ENCODE assay signal across 29 cellular contexts in genomic region chrX:84205276-84205675, GRCh38. TPM values are rescaled to one million over a fixed set of nuclear protein-coding genes. Genes with fewer than 3 reads are reported as not detected.
"Had no signal": no experiment of that assay in that cellular context is flagged by ENCODE, and none has a peak within 500 bp of the region (broad histone marks: within the 10 kb centered on the region; RNA-seq: fewer than 3 reads in every experiment).

No MANE protein-coding gene starts in this region.

- H3K27ac ChIP-seq: adrenal gland, body of pancreas, colonic mucosa, epithelial cell of prostate, esophagus squamous epithelium, gastroesophageal sphincter, WERI-Rb-1 had no signal

- H3K9me3 ChIP-seq: adrenal gland, body of pancreas, colonic mucosa, esophagus squamous epithelium, gastroesophageal sphincter had no signal

- H3K27me3 ChIP-seq: body of pancreas, colonic mucosa, esophagus squamous epithelium, gastroesophageal sphincter had no signal

- DNase-seq: activated B cell treated with CpG ODN at 0.5 μM for 24 hours; activated CD4-positive, alpha-beta memory T cell treated with anti-CD3 and anti-CD28 coated beads for 36 hours; activated CD4-positive, alpha-beta T cell treated with anti-CD3 and anti-CD28 coated beads, Interleukin-2, amount 10 ng/mL, durations not matched to agents 24 days and 14 days; activated CD8-positive, alpha-beta memory T cell treated with anti-CD3 and anti-CD28 coated beads, Interleukin-2, amount 10 ng/mL, durations not matched to agents 7 days and 5 days; activated CD8-positive, alpha-beta memory T cell treated with anti-CD3 and anti-CD28 coated beads, Interleukin-2, amount 50 U/mL, for 4 hours; activated CD8-positive, alpha-beta T cell treated with anti-CD3 and anti-CD28 coated beads, Interleukin-2, amount 10 ng/mL, durations not matched to agents 7 days and 5 days; activated effector memory CD4-positive, alpha-beta T cell treated with anti-CD3 and anti-CD28 coated beads, Interleukin-2, amount 50 U/mL, for 16 hours; activated naive CD4-positive, alpha-beta T cell treated with anti-CD3 and anti-CD28 coated beads for 36 hours; activated naive CD8-positive, alpha-beta T cell treated with anti-CD3 and anti-CD28 coated beads for 36 hours; activated naive CD8-positive, alpha-beta T cell treated with anti-CD3 and anti-CD28 coated beads, Interleukin-2, amount 50 U/mL, for 24 hours; activated T-cell treated with anti-CD3 and anti-CD28 coated beads, Interleukin-2, amount 50 U/mL, for 1 hour; activated T-cell treated with anti-CD3 and anti-CD28 coated beads, Interleukin-2, amount 50 U/mL, for 48 hours; adrenal gland; amygdala; aorta; body of pancreas; caudate nucleus; colonic mucosa; effector CD8-positive, alpha-beta T cell; esophagus squamous epithelium; foreskin melanocyte; T-cell; T1000; WERI-Rb-1 had no signal

- FAIRE-seq: endometrium, endothelial cell of umbilical vein had no signal

- H3K36me3 ChIP-seq: adrenal gland, colonic mucosa, esophagus squamous epithelium, gastroesophageal sphincter, WERI-Rb-1 had no signal

- H3K4me3 ChIP-seq: adrenal gland, body of pancreas, colonic mucosa, esophagus squamous epithelium, gastroesophageal sphincter had no signal

- H3K4me1 ChIP-seq: adrenal gland, body of pancreas, colonic mucosa, esophagus squamous epithelium, gastroesophageal sphincter had no signal

RNA-seq across cellular contexts. Expression of gene RPS6KA6, which starts 17.3 kb away (rescaled TPM):
- total RNA-seq: activated CD4-positive, alpha-beta T cell treated with anti-CD3 and anti-CD28 coated beads, Interleukin-2, amount 10 ng/mL, durations not matched to agents 24 days and 14 days; activated CD8-positive, alpha-beta memory T cell treated with anti-CD3 and anti-CD28 coated beads, Interleukin-2, amount 10 ng/mL, durations not matched to agents 7 days and 5 days; activated CD8-positive, alpha-beta T cell treated with anti-CD3 and anti-CD28 coated beads, Interleukin-2, amount 10 ng/mL, durations not matched to agents 7 days and 5 days; activated T-helper 1 cell treated with anti-CD3 and anti-CD28 coated beads, Interleukin-12 subunit alpha, Interleukin-12 subunit beta, Interleukin-2, Interleukin-4 antibody, amounts not matched to agents 30 ng/mL and 10 ng/mL and 1 ng/mL, durations not matched to agents 14 hours and 24 hours and 36 hours had no signal
